21 cellular contexts compared by ENCODE assay signal in the genomic region with DNA sequence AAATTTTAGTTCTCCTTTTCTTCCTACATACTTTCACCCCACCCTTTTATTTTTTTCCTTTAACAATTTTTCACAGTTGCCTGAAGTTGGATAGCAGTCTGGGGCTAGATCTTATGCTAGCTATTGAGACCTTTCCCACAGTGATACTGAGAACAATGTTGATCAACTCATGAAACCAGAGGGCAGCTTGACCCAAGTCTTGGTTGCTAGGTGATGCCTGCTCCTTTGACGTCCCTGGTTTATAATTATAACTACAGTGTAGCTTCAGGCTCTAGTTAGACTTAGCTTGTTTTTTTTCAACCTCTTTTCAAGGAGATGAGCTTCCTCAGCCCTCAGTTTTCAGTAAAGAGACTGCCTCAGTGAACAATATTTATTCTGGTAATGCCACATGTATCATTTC.
A peak's percentile ranks its signal among the peaks of the same experiment; 100 is the strongest.
DNase-seq lines count a peak whose midpoint lies in the region; ATAC-seq, FAIRE-seq and TF ChIP-seq lines count a peak whose summit lies in the region.
"Had no signal": no experiment of that assay in that cellular context is flagged by ENCODE, and none has a peak within 500 bp of the region (broad histone marks: within the 10 kb centered on the region; RNA-seq: fewer than 3 reads in every experiment).

No MANE protein-coding gene starts in this region.

- H3K4me1 Mint-ChIP-seq in WTC11: peaks cover 18% of the 10 kb centered on the region
- H3K4me1 Mint-ChIP-seq: CD4-positive, alpha-beta memory T cell had no signal

- H3K36me3 Mint-ChIP-seq in WTC11: no peaks in the 10 kb centered on the region
- H3K36me3 Mint-ChIP-seq: CD4-positive, alpha-beta memory T cell had no signal

- in situ Hi-C loops in brain microvascular endothelial cell (cut with HindIII; ENCODE audit: low pct_ligation_motif_present, low sequenced_read_pairs): no loop called here

- H3K9me3 Mint-ChIP-seq in WTC11: 0 out of 2 replicates have a peak, but pooled peaks cover 3% of the 10 kb centered on the region

- TF ChIP-seq POLR2A in heart left ventricle (IDR thresholded peaks at IDR 0.05) (no peak), uterus (IDR thresholded peaks at IDR 0.05) (no peak)

- H3K9me3 ChIP-seq in heart left ventricle: no peaks in the 10 kb centered on the region
- no peaks in the 10 kb centered on the region for H3K9me3 ChIP-seq in left ventricle myocardium inferior (replicated peaks)
- no peaks in the 10 kb centered on the region for H3K9me3 ChIP-seq in keratinocyte (ENCODE audit: control insufficient read depth, low read depth, low read length)
- H3K9me3 ChIP-seq in uterus: no peaks in the 10 kb centered on the region
- H3K9me3 ChIP-seq: mucosa of descending colon, neutrophil, stomach, upper lobe of left lung had no signal

- H3K9ac ChIP-seq in keratinocyte (ENCODE audit: control insufficient read depth, extremely low read depth, insufficient read depth, low read length): no peak overlapping the region

- intact Hi-C loops in heart left ventricle (cut with DNase I) (no loop called here), left ventricle myocardium inferior (cut with micrococcal nuclease) (no loop called here), uterus (cut with DNase I; ENCODE audit: low total_unique reads) (no loop called here)

- H3K27ac Mint-ChIP-seq in WTC11: peak overlapping the region; percentile 53
- H3K27ac Mint-ChIP-seq: CD4-positive, alpha-beta memory T cell had no signal

- H3K36me3 ChIP-seq in heart left ventricle (no peaks in the 10 kb centered on the region), left ventricle myocardium inferior (no peaks in the 10 kb centered on the region), keratinocyte (ENCODE audit: control insufficient read depth in 2 of 2, extremely low read depth in 1 of 2, insufficient read depth in 2 of 2, low read length in 2 of 2) (no peaks in the 10 kb centered on the region), uterus (no peaks in the 10 kb centered on the region), brain microvascular endothelial cell (replicated peaks) (no peaks in the 10 kb centered on the region)
- H3K36me3 ChIP-seq: neutrophil, stomach, upper lobe of left lung had no signal

- no peaks in the 10 kb centered on the region for H3K4me1 ChIP-seq in heart left ventricle
- H3K4me1 ChIP-seq in left ventricle myocardium inferior: peaks cover 7% of the 10 kb centered on the region
- no peaks in the 10 kb centered on the region for H3K4me1 ChIP-seq in keratinocyte (ENCODE audit: control insufficient read depth, extremely low read depth, insufficient read depth, low read length)
- H3K4me1 ChIP-seq in uterus: peaks cover 0 to 3% of the 10 kb centered on the region in 2 donors
- H3K4me1 ChIP-seq: stomach, upper lobe of left lung had no signal

- dilution Hi-C loops in keratinocyte (cut with MboI; ENCODE audit: extremely low pct_ligation_motif_present, low sequenced_read_pairs): no loop called here

- H3K27ac ChIP-seq in heart left ventricle (no peak overlapping the region), left ventricle myocardium inferior (replicated peaks) (no peak overlapping the region), keratinocyte (ENCODE audit: control insufficient read depth, insufficient read depth, low read length) (no peak overlapping the region), uterus (peak overlapping the region; percentile 64 to 74), brain microvascular endothelial cell (no peak overlapping the region)
- H3K27ac ChIP-seq: hepatocyte, neutrophil, stomach, upper lobe of left lung had no signal

- H3K79me2 ChIP-seq in keratinocyte (ENCODE audit: control insufficient read depth, insufficient read depth, low read length): no peaks in the 10 kb centered on the region
- H3K79me2 ChIP-seq: hepatocyte had no signal

- POLR2A ChIA-PET in WTC11 (lab: Charles Lee): no interaction called here

- no peak overlapping the region for H2AFZ ChIP-seq in keratinocyte (ENCODE audit: control insufficient read depth, low read length)
- H2AFZ ChIP-seq: hepatocyte had no signal

- no peak overlapping the region for H3K4me3 ChIP-seq in heart left ventricle
- no peak overlapping the region for H3K4me3 ChIP-seq in left ventricle myocardium inferior
- H3K4me3 ChIP-seq in keratinocyte (ENCODE audit: control insufficient read depth in 2 of 3, extremely low read depth in 1 of 3, insufficient read depth in 2 of 3, low read depth in 1 of 3, low read length in 3 of 3): no peak overlapping the region
- H3K4me3 ChIP-seq in uterus: no peak overlapping the region
- H3K4me3 ChIP-seq in brain microvascular endothelial cell (ENCODE audit: low read depth, low read length): no peak overlapping the region
- H3K4me3 ChIP-seq: hepatocyte, mucosa of descending colon, stomach, upper lobe of left lung had no signal

- no peak overlapping the region for H3K4me3 Mint-ChIP-seq in WTC11
- H3K4me3 Mint-ChIP-seq: CD4-positive, alpha-beta memory T cell had no signal

- H3K27me3 ChIP-seq in heart left ventricle (no peaks in the 10 kb centered on the region), left ventricle myocardium inferior (ENCODE audit: low read depth) (no peaks in the 10 kb centered on the region), keratinocyte (ENCODE audit: control insufficient read depth, extremely low read depth, insufficient read depth, low read length) (no peaks in the 10 kb centered on the region), uterus (no peaks in the 10 kb centered on the region), brain microvascular endothelial cell (replicated peaks) (no peaks in the 10 kb centered on the region)
- H3K27me3 ChIP-seq: hepatocyte, neutrophil, stomach, upper lobe of left lung had no signal

- DNase-seq in heart left ventricle (peak in 1 of 5 donors; percentile 35), left ventricle myocardium inferior (no peak), WTC11 (ENCODE audit: low spot score) (no peak), keratinocyte (ENCODE audit: low read depth, low spot score) (no peak), uterus (peak; percentile 44 to 68), brain microvascular endothelial cell (no peak)
- no peak for DNase-seq in stimulated activated CD8-positive, alpha-beta memory T cell treated with anti-CD3 and anti-CD28 coated beads, Interleukin-4, amount 100 ng/mL, for 48 hours
- DNase-seq: CD4-positive, alpha-beta memory T cell; central memory CD4-positive, alpha-beta T cell; mucosa of descending colon; NCI-H187 treated with DMSO at 0.1 percent for 48 hours; NCI-H446; SHP77 treated with DMSO at 0.1 percent for 48 hours; stimulated activated CD4-positive, alpha-beta T cell treated with anti-CD3 and anti-CD28 coated beads, Interleukin-2, amount 100 ng/mL, for 24 hours; stomach; upper lobe of left lung had no signal

- no peaks in the 10 kb centered on the region for H4K20me1 ChIP-seq in keratinocyte (ENCODE audit: control insufficient read depth, extremely low read depth, insufficient read depth, low read length)

- H3K27me3 Mint-ChIP-seq in WTC11 (ENCODE audit: low read depth): no peaks in the 10 kb centered on the region

- peak; percentile 32 for FAIRE-seq in keratinocyte (lab: Jason Lieb, UNC)

- ATAC-seq in heart left ventricle: peak in 3 of 4 donors; percentile 42 to 93 (median 91)
- no peak for ATAC-seq in WTC11
- ATAC-seq in GM19467 (IDR thresholded peaks at IDR 0.05; ENCODE audit: unreplicated experiment): no peak
- ATAC-seq: activated CD4-positive, CD25-positive, alpha-beta regulatory T cell treated with anti-CD3 and anti-CD28 coated beads, Interleukin-2, amount 50 U/mL, for 24 hours; mucosa of descending colon; sciatic nerve had no signal

- CTCF ChIA-PET in WTC11 (lab: Charles Lee): no interaction called here

- whole genome bisulfite sequencing in heart left ventricle, 4 donors: 3 to 27% (median 11%) methylated on average over 1 of the region's 1 CpG

- no peak for TF ChIP-seq CTCF in heart left ventricle (IDR thresholded peaks at IDR 0.05)
- TF ChIP-seq CTCF in left ventricle myocardium inferior (IDR thresholded peaks at IDR 0.05; ENCODE audit: borderline replicate concordance): no peak
- TF ChIP-seq CTCF in WTC11 (IDR thresholded peaks at IDR 0.05): no peak
- no peak for TF ChIP-seq CTCF in keratinocyte (optimal IDR thresholded peaks at IDR 0.05 in 1 of 3, IDR thresholded peaks at IDR 0.05 in 1 of 3, conservative IDR thresholded peaks at IDR 0.05 in 1 of 3; ENCODE audit: extremely low read depth in 1 of 3, insufficient read depth in 2 of 3, low read length in 3 of 3)
- TF ChIP-seq CTCF in uterus (IDR thresholded peaks at IDR 0.05): no peak
- TF ChIP-seq CTCF in brain microvascular endothelial cell (IDR thresholded peaks at IDR 0.05; ENCODE audit: low read depth, low read length, missing control alignments): no peak

- no peak overlapping the region for H3K4me2 ChIP-seq in keratinocyte (ENCODE audit: control insufficient read depth, extremely low read depth, insufficient read depth, low read depth, low read length)
- H3K4me2 ChIP-seq: hepatocyte had no signal

- H3K9me1 ChIP-seq in keratinocyte (ENCODE audit: control insufficient read depth, extremely low read depth, insufficient read depth, low read length): no peaks in the 10 kb centered on the region

TF ChIP-seq in WTC11, 78 proteins besides CTCF, POLR2A, EP300 and RAD21 (continues in another document):
- TF ChIP-seq, protein P1, sequence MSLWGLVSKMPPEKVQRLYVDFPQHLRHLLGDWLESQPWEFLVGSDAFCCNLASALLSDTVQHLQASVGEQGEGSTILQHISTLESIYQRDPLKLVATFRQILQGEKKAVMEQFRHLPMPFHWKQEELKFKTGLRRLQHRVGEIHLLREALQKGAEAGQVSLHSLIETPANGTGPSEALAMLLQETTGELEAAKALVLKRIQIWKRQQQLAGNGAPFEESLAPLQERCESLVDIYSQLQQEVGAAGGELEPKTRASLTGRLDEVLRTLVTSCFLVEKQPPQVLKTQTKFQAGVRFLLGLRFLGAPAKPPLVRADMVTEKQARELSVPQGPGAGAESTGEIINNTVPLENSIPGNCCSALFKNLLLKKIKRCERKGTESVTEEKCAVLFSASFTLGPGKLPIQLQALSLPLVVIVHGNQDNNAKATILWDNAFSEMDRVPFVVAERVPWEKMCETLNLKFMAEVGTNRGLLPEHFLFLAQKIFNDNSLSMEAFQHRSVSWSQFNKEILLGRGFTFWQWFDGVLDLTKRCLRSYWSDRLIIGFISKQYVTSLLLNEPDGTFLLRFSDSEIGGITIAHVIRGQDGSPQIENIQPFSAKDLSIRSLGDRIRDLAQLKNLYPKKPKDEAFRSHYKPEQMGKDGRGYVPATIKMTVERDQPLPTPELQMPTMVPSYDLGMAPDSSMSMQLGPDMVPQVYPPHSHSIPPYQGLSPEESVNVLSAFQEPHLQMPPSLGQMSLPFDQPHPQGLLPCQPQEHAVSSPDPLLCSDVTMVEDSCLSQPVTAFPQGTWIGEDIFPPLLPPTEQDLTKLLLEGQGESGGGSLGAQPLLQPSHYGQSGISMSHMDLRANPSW (CRISPR knock-in tag; conservative IDR thresholded peaks at IDR 0.05; ENCODE audit: low read depth): no peak
- no peak for TF ChIP-seq ZNF317 (CRISPR knock-in tag; IDR thresholded peaks at IDR 0.05; ENCODE audit: borderline replicate concordance, low read depth)
- no peak for TF ChIP-seq MXD4 (CRISPR knock-in tag; IDR thresholded peaks at IDR 0.05; ENCODE audit: borderline replicate concordance)

Comparison
In these comparisons a context has a peak if more than half of its experiments do, and no peak if none do; other contexts are left out.
1. ATAC-seq: peak in heart left ventricle (3 of 4); none in WTC11 (single experiment) and GM19467 (single experiment).
2. DNase-seq: peak in uterus (2 of 2); none in left ventricle myocardium inferior (single experiment), WTC11 (single experiment), keratinocyte (single experiment), stimulated activated CD8-positive, alpha-beta memory T cell treated with anti-CD3 and anti-CD28 coated beads, Interleukin-4, amount 100 ng/mL, for 48 hours (single experiment) and brain microvascular endothelial cell (single experiment).
3. H3K27ac ChIP-seq: peak in uterus (2 of 2); none in heart left ventricle (0 of 12), left ventricle myocardium inferior (single experiment), keratinocyte (single experiment) and brain microvascular endothelial cell (single experiment).